In the genomic region with DNA sequence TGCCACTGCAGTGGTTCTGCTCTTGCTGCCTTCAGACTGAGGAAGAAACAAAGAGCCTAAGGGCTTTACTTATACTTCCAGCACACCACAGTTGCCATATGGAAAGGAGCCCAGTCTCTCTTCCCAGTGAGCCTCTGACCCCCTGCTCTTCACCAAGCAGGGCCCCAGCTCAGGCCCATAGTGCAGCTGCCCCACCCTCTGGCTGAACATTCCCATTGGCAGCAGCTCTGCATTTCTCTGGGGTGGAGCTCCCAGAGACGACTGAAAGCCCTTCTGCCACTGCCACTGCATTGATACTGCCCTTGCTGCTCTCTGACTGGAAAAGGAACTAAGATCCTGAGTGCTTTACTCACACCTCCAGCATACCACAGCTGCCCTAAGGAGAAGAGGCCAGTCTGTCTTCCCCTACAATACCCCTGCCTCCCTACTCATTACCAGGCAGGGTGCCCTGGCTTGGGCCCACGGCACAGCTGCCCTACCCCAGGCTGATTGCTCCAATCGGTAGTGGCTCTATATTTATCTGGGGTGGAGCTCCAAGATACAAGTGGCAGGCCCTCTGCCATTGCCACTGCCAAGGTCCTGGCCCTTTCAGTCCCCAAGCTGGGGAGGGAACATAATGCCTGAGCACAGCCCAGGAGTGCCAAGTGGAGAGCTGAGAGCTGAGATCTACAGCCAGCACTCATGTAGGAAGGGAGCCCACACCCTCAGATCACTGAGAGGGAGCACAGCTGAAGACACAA, we compare ENCODE assay signal across 30 cellular contexts. TPM values are rescaled to one million over a fixed set of nuclear protein-coding genes. Genes with fewer than 3 reads are reported as not detected.
DNase-seq lines count a peak whose midpoint lies in the region; ATAC-seq, FAIRE-seq and TF ChIP-seq lines count a peak whose summit lies in the region.
"Had no signal": no experiment of that assay in that cellular context is flagged by ENCODE, and none has a peak within 500 bp of the region (broad histone marks: within the 10 kb centered on the region; RNA-seq: fewer than 3 reads in every experiment).

No MANE protein-coding gene starts in this region.

- no peaks in the 10 kb centered on the region for H3K27me3 ChIP-seq in H1 (replicated peaks in 1 of 4; ENCODE audit: control insufficient read depth in 3 of 4, extremely low read depth in 1 of 4, insufficient read depth in 3 of 4, low read length in 3 of 4)
- no peaks in the 10 kb centered on the region for H3K27me3 ChIP-seq in right atrium auricular region
- peaks cover 0 to 7% (median 0%) of the 10 kb centered on the region in 3 donors for H3K27me3 ChIP-seq in skeletal muscle tissue (ENCODE audit: control insufficient read depth in 3 of 3, insufficient read depth in 3 of 3, low read length in 3 of 3)
- H3K27me3 ChIP-seq: Peyer's patch had no signal

- peak overlapping the region; percentile 14; the same call in 1 of the 2 replicates for H4K8ac ChIP-seq in H1 (ENCODE audit: extremely low read depth, insufficient read depth, low read length)

- no peak overlapping the region for H2AK5ac ChIP-seq in H1 (ENCODE audit: low read depth, low read length)

- H3K27ac ChIP-seq in H1 (ENCODE audit: low read depth, low read length): no peak overlapping the region
- peak overlapping the region; percentile 31 to 54 for H3K27ac ChIP-seq in right atrium auricular region
- H3K27ac ChIP-seq in skeletal muscle tissue (ENCODE audit: low read depth, low read length): peak overlapping the region; percentile 49
- H3K27ac ChIP-seq: Peyer's patch, thoracic aorta had no signal

- peaks cover 0 to 5% (median 2%) of the 10 kb centered on the region in 4 experiments; a peak in 3 of 7 replicates for H3K4me1 ChIP-seq in H1 (replicated peaks in 1 of 4; ENCODE audit: control insufficient read depth in 3 of 4, insufficient read depth in 4 of 4, low read length in 3 of 4)
- H3K4me1 ChIP-seq in right atrium auricular region: no peaks in the 10 kb centered on the region
- peaks cover 6 to 10% (median 7%) of the 10 kb centered on the region in 3 donors for H3K4me1 ChIP-seq in skeletal muscle tissue (ENCODE audit: control insufficient read depth in 3 of 3, insufficient read depth in 3 of 3, low read length in 3 of 3)
- H3K4me1 ChIP-seq: Peyer's patch had no signal

- peak; percentile 27 to 35; a peak in 2 of 4 replicates for TF ChIP-seq RAD21 in H1 (IDR thresholded peaks at IDR 0.05 in 1 of 2, conservative IDR thresholded peaks at IDR 0.05 in 1 of 2; ENCODE audit: low read depth in 2 of 2, low read length in 2 of 2)

- no peak overlapping the region for H4K5ac ChIP-seq in H1 (ENCODE audit: insufficient read length, low read depth, low read length)

- no peak overlapping the region for H2BK5ac ChIP-seq in H1 (ENCODE audit: low read depth, low read length)

- H2BK120ac ChIP-seq in H1 (replicated peaks; ENCODE audit: low read depth, low read length): no peak overlapping the region

- H3K18ac ChIP-seq in H1 (ENCODE audit: extremely low read depth, low read length): no peak overlapping the region

- no peaks in the 10 kb centered on the region for H3K9me3 ChIP-seq in H1 (ENCODE audit: insufficient read depth in 2 of 2, low read depth in 1 of 2, low read length in 1 of 2)
- peaks cover 0 to 9% of the 10 kb centered on the region in 2 donors for H3K9me3 ChIP-seq in right atrium auricular region
- H3K9me3 ChIP-seq in skeletal muscle tissue (ENCODE audit: control insufficient read depth in 3 of 3, low read length in 3 of 3): no peaks in the 10 kb centered on the region
- H3K9me3 ChIP-seq: Peyer's patch, thoracic aorta had no signal

- no peak overlapping the region for H3K23ac ChIP-seq in H1 (ENCODE audit: insufficient read length)

- POLR2A ChIA-PET in H1 (lab: Charles Lee; ENCODE audit: partially characterized antibody): no interaction called here

- 78% methylated on average over 3 of the region's 3 CpGs; no CpG with 5 or more reads in 1 of the 2 experiments for WGBS in H1 (ENCODE audit: extremely low coverage in 1 of 2, insufficient coverage in 1 of 2, insufficient read length in 1 of 2, insufficient replicate concordance in 2 of 2, low coverage in 1 of 2, low lambda C conversion rate in 2 of 2, missing lambda C conversion rate in 1 of 2), 2 experiments

- H3K56ac ChIP-seq in H1 (replicated peaks; ENCODE audit: insufficient read length, low read depth, low read length): no peak overlapping the region

- no peak overlapping the region for H2BK20ac ChIP-seq in H1 (ENCODE audit: low read length)

- H3K4me3 ChIP-seq in H1 (ENCODE audit: extremely low read depth in 1 of 4, insufficient read depth in 2 of 4, low read depth in 3 of 4, low read length in 4 of 4): no peak overlapping the region
- H3K4me3 ChIP-seq in right atrium auricular region: no peak overlapping the region
- peak overlapping the region in 1 of 3 donors; percentile 6 for H3K4me3 ChIP-seq in skeletal muscle tissue (ENCODE audit: low read length in 3 of 3)
- H3K4me3 ChIP-seq in foreskin fibroblast (ENCODE audit: low read depth in 1 of 2, low read length in 2 of 2): no peak overlapping the region
- H3K4me3 ChIP-seq: Peyer's patch, thoracic aorta had no signal

- ATAC-seq in HG02623 (IDR thresholded peaks at IDR 0.05; ENCODE audit: unreplicated experiment): no peak
- ATAC-seq: activated CD8-positive, alpha-beta T cell treated with anti-CD3 and anti-CD28 coated beads for 36 hours; esophagus mucosa; stimulated activated effector memory CD8-positive, alpha-beta T cell treated with anti-CD3 and anti-CD28 coated beads, Interleukin-12 subunit alpha, Interleukin-12 subunit beta, amount 100 ng/mL, for 72 hours; T-helper 17 cell had no signal

- no peaks in the 10 kb centered on the region for H3K79me2 ChIP-seq in H1 (ENCODE audit: control insufficient read depth in 1 of 2, insufficient read depth in 2 of 2, low read length in 2 of 2)

- TF ChIP-seq EP300 in H1 (IDR thresholded peaks at IDR 0.05; ENCODE audit: borderline replicate concordance in 1 of 2, low read depth in 2 of 2, low read length in 2 of 2): no peak

- TF ChIP-seq CTCF in H1 (IDR thresholded peaks at IDR 0.05; ENCODE audit: control extremely low read depth in 1 of 3, insufficient read depth in 1 of 3, low read depth in 1 of 3, low read length in 3 of 3) (no peak), right atrium auricular region (IDR thresholded peaks at IDR 0.05) (no peak), foreskin fibroblast (IDR thresholded peaks at IDR 0.05; ENCODE audit: low read depth, low read length) (no peak)

- no peaks in the 10 kb centered on the region for H3K79me1 ChIP-seq in H1 (ENCODE audit: low read depth, low read length)

- no peak overlapping the region for H3K4ac ChIP-seq in H1 (replicated peaks; ENCODE audit: insufficient read length, low read depth, low read length)

- no peak for TF ChIP-seq POLR2A in H1 (IDR thresholded peaks at IDR 0.05; ENCODE audit: control extremely low read depth in 1 of 2, low read depth in 2 of 2, low read length in 2 of 2)

- DNase-seq in NCI-H1694 treated with DMSO at 0.1 percent for 48 hours (lab: John Stamatoyannopoulos, UW): peak; percentile 33
- DNase-seq in H1 (ENCODE audit: low read depth in 1 of 2, low spot score in 2 of 2): no peak
- DNase-seq in right atrium auricular region (ENCODE audit: low spot score): no peak
- DNase-seq in NCI-H2107 treated with DMSO at 0.1 percent for 48 hours (lab: John Stamatoyannopoulos, UW; ENCODE audit: unreplicated experiment): no peak
- DNase-seq in foreskin fibroblast: no peak
- DNase-seq: activated CD8-positive, alpha-beta T cell treated with anti-CD3 and anti-CD28 coated beads for 36 hours; activated naive CD4-positive, alpha-beta T cell treated with anti-CD3 and anti-CD28 coated beads, Interleukin-2, amount 10 ng/mL, durations not matched to agents 7 days and 5 days; activated T-cell treated with anti-CD3 and anti-CD28 coated beads, Interleukin-2, amount 50 U/mL, for 24 hours; CD4-positive, alpha-beta memory T cell; DMS53; effector memory CD4-positive, alpha-beta T cell; H7; head of caudate nucleus; immature natural killer cell; KBM-7; mammary epithelial cell; NCI-H187 treated with DMSO at 0.1 percent for 48 hours; NCI-H2227 treated with DMSO at 0.1 percent for 48 hours; NK-92 treated with Interleukin-12 subunit alpha and Interleukin-12 subunit beta, amount 100 ng/mL, for 24 hours; Peyer's patch; T-helper 17 cell had no signal

- CTCF ChIA-PET in H1 (lab: Charles Lee; ENCODE audit: partially characterized antibody): interaction anchor here (1.4 to 1.5 kb wide), 2 partner anchors 17 to 19 kb away, joined by 4 to 6 read pairs; no protein-coding TSS in a partner anchor

- H3K36me3 ChIP-seq in H1 (ENCODE audit: control insufficient read depth in 2 of 4, insufficient read depth in 4 of 4, low read length in 3 of 4) (no peaks in the 10 kb centered on the region), right atrium auricular region (no peaks in the 10 kb centered on the region), skeletal muscle tissue (ENCODE audit: control insufficient read depth in 3 of 3, insufficient read depth in 3 of 3, low read length in 3 of 3) (no peaks in the 10 kb centered on the region)
- H3K36me3 ChIP-seq: Peyer's patch, thoracic aorta had no signal

- no peak overlapping the region for H3K4me2 ChIP-seq in H1 (ENCODE audit: insufficient read depth in 1 of 2, low read depth in 2 of 2, low read length in 2 of 2)

- H3K9ac ChIP-seq in H1 (replicated peaks in 1 of 4; ENCODE audit: extremely low read depth in 1 of 4, low read depth in 3 of 4, low read length in 3 of 4): no peak overlapping the region
- H3K9ac ChIP-seq in skeletal muscle tissue (ENCODE audit: low read depth in 1 of 3, low read length in 3 of 3): peak overlapping the region in 1 of 3 donors; percentile 40

- H3K23me2 ChIP-seq in H1 (ENCODE audit: low read depth, low read length): no peaks in the 10 kb centered on the region

- no peak overlapping the region for H4K91ac ChIP-seq in H1 (replicated peaks; ENCODE audit: insufficient read length, low read length)

- FAIRE-seq in H1 (lab: Jason Lieb, UNC): no peak
- FAIRE-seq: GM12891 had no signal

- no peaks in the 10 kb centered on the region for H4K20me1 ChIP-seq in H1 (replicated peaks in 1 of 2; ENCODE audit: control insufficient read depth in 1 of 2, insufficient read depth in 2 of 2, low read length in 2 of 2)

- no peak overlapping the region for H3K14ac ChIP-seq in H1 (ENCODE audit: insufficient read length)

- H2BK12ac ChIP-seq in H1 (ENCODE audit: low read depth, low read length): no peak overlapping the region

- H2AFZ ChIP-seq in H1 (ENCODE audit: low read length): no peak overlapping the region

- H2BK15ac ChIP-seq in H1 (ENCODE audit: low read length): no peak overlapping the region; the same call in 1 of the 2 replicates

RNA-seq across cellular contexts. Expression of gene AWAT2, which starts 36.1 kb away (rescaled TPM):
- not detected in 2 replicates for total RNA-seq in H1 (2021; fragmentation: NEBNext Ultra II Directional; extraction: Animal tissue kit (Norgen Biotek cat#: 25700))
- polyA plus RNA-seq in H1 (2011; rRNA removed): not detected in 2 replicates
- polyA plus RNA-seq in H1 (2011; cell fraction: cytosol; rRNA removed): not detected
- not detected for polyA plus RNA-seq in H1 (2011; cell fraction: nucleus; rRNA removed)
- not detected in 4 replicates for polyA plus RNA-seq in H1 (2012, experiment 1 of 2)
- not detected for polyA plus RNA-seq in H1 (2012, experiment 2 of 2)
- polyA plus RNA-seq in H1 (2013, experiment 1 of 2): not detected
- not detected for polyA plus RNA-seq in H1 (2013, experiment 2 of 2)
- not detected in 2 replicates for polyA minus RNA-seq in H1 (2011; rRNA and poly(A)+ RNA removed)
- not detected for polyA minus RNA-seq in H1 (2011; cell fraction: cytosol; rRNA and poly(A)+ RNA removed)
- polyA minus RNA-seq in H1 (2011; cell fraction: nucleus; rRNA and poly(A)+ RNA removed): not detected
- total RNA-seq in right atrium auricular region: not detected
- total RNA-seq in skeletal muscle tissue: not detected
- total RNA-seq: activated CD8-positive, alpha-beta T cell treated with anti-CD3 and anti-CD28 coated beads for 36 hours; astrocyte; CD4-positive, alpha-beta memory T cell; esophagus mucosa; H7; omental fat pad; Peyer's patch; SK-MEL-5; T-helper 17 cell; thoracic aorta had no signal
- polyA plus RNA-seq: CD4-positive, alpha-beta memory T cell; immature natural killer cell; mammary epithelial cell had no signal

RNA-seq across cellular contexts. Expression of gene OTUD6A, which starts 48.6 kb away (rescaled TPM):
- total RNA-seq in H1 (2021; fragmentation: NEBNext Ultra II Directional; extraction: Animal tissue kit (Norgen Biotek cat#: 25700)): 0.17 TPM in 1 of 2 replicates, not detected in the other
- polyA plus RNA-seq in H1 (2011; rRNA removed): 0.09 and 0.27 TPM in 2 replicates
- 0.19 TPM for polyA plus RNA-seq in H1 (2011; cell fraction: cytosol; rRNA removed)
- 0.34 TPM for polyA plus RNA-seq in H1 (2011; cell fraction: nucleus; rRNA removed)
- 0.13 TPM in 1 of 4 replicates, not detected in the others for polyA plus RNA-seq in H1 (2012, experiment 1 of 2)
- polyA plus RNA-seq in H1 (2012, experiment 2 of 2): not detected
- 0.04 TPM for polyA plus RNA-seq in H1 (2013, experiment 1 of 2)
- polyA plus RNA-seq in H1 (2013, experiment 2 of 2): 0.06 TPM
- polyA minus RNA-seq in H1 (2011; rRNA and poly(A)+ RNA removed): 0.12 TPM in 1 of 2 replicates, not detected in the other
- polyA minus RNA-seq in H1 (2011; cell fraction: cytosol; rRNA and poly(A)+ RNA removed): not detected
- not detected for polyA minus RNA-seq in H1 (2011; cell fraction: nucleus; rRNA and poly(A)+ RNA removed)
- total RNA-seq in right atrium auricular region (not detected), skeletal muscle tissue (not detected)
- total RNA-seq: activated CD8-positive, alpha-beta T cell treated with anti-CD3 and anti-CD28 coated beads for 36 hours; astrocyte; CD4-positive, alpha-beta memory T cell; esophagus mucosa; H7; mammary epithelial cell; omental fat pad; Peyer's patch; SK-MEL-5; T-helper 17 cell; thoracic aorta had no signal
- polyA plus RNA-seq: CD4-positive, alpha-beta memory T cell; immature natural killer cell; mammary epithelial cell had no signal
